In genomic region chr17:77959926-77960521, GRCh38 we compare ENCODE assay signal across 8 cellular contexts. TPM values are rescaled to one million over a fixed set of nuclear protein-coding genes. Genes with fewer than 3 reads are reported as not detected.
DNase-seq lines count a peak whose midpoint lies in the region; ATAC-seq and TF ChIP-seq lines count a peak whose summit lies in the region.

No MANE protein-coding gene starts in this region.

- H3K27me3 Mint-ChIP-seq in CD14-positive monocyte (ENCODE audit: low read depth in 3 of 3) = peaks cover 53 to 60% (median 57%) of the 10 kb centered on the region in 3 donors
- peaks cover 14% of the 10 kb centered on the region for H3K27me3 Mint-ChIP-seq in activated T-cell treated with anti-CD3 and anti-CD28 coated beads, Interleukin-2, amount 50 U/mL, for 72 hours (ENCODE audit: low read depth)

- H3K4me3 Mint-ChIP-seq in CD14-positive monocyte = peak overlapping the region; percentile 86 to 93
- H3K4me3 Mint-ChIP-seq in activated T-cell treated with anti-CD3 and anti-CD28 coated beads, Interleukin-2, amount 50 U/mL, for 72 hours = peak overlapping the region; percentile 91 to 97

- peaks cover 10 to 20% of the 10 kb centered on the region in 2 donors for H3K36me3 Mint-ChIP-seq in CD14-positive monocyte
- peaks cover 5 to 6% of the 10 kb centered on the region in 2 donors for H3K36me3 Mint-ChIP-seq in activated T-cell treated with anti-CD3 and anti-CD28 coated beads, Interleukin-2, amount 50 U/mL, for 72 hours (ENCODE audit: insufficient read depth in 2 of 2)

- H3K27me3 ChIP-seq in MG63 (peaks cover 43% of the 10 kb centered on the region), heart right ventricle (peaks cover 0 to 31% (median 0%) of the 10 kb centered on the region in 7 donors), sigmoid colon (no peaks in the 10 kb centered on the region)

- intact Hi-C loops in CD14-positive monocyte (cut with micrococcal nuclease) (loop anchor here (5.0 to 10.0 kb wide), 3 partner anchors 43 to 95 kb away; no protein-coding TSS in a partner anchor), heart right ventricle (cut with DNase I) (loop anchor here in 7 of 10 donors (2.0 to 10.0 kb wide), 13 partner anchors 37 to 223 kb away; no protein-coding TSS in a partner anchor), sigmoid colon (cut with DNase I) (loop anchor here (2.0 to 5.0 kb wide), 5 partner anchors 52 to 533 kb away; no protein-coding TSS in a partner anchor)

- DNase-seq in CD14-positive monocyte (ENCODE audit: low spot score) (no peak), MG63 (no peak), heart right ventricle (peak in 1 of 2 donors; percentile 15), sigmoid colon (no peak), NCI-H2196 (lab: John Stamatoyannopoulos, UW; ENCODE audit: unreplicated experiment) (no peak)
- DNase-seq in activated T-cell treated with anti-CD3 and anti-CD28 coated beads, Interleukin-2, amount 50 U/mL, for 72 hours = peak; percentile 19 to 32

- H3K27ac Mint-ChIP-seq in CD14-positive monocyte = peak overlapping the region in 1 of 7 donors; percentile 75
- H3K27ac Mint-ChIP-seq in activated T-cell treated with anti-CD3 and anti-CD28 coated beads, Interleukin-2, amount 50 U/mL, for 72 hours = peak overlapping the region; percentile 83

- H3K4me3 ChIP-seq in MG63 (peak overlapping the region; percentile 46), heart right ventricle (peak overlapping the region; percentile 66 to 99 (median 76)), sigmoid colon (peak overlapping the region; percentile 47 to 79 (median 72))

- TF ChIP-seq CTCF in CD14-positive monocyte (IDR thresholded peaks at IDR 0.05) (no peak), heart right ventricle (IDR thresholded peaks at IDR 0.05) (no peak), sigmoid colon (IDR thresholded peaks at IDR 0.05) (no peak)

- ATAC-seq in activated T-cell treated with anti-CD3 and anti-CD28 coated beads, Interleukin-2, amount 50 U/mL, for 72 hours (replicated peaks in 1 of 2) = no peak
- ATAC-seq in heart right ventricle (no peak), GM18873 (IDR thresholded peaks at IDR 0.05; ENCODE audit: low FRiP score, unreplicated experiment) (no peak), GM19397 (IDR thresholded peaks at IDR 0.05; ENCODE audit: unreplicated experiment) (no peak)

- WGBS in heart right ventricle, 2 donors = 13 to 27% methylated on average over 23 of the region's 23 CpGs
- WGBS in sigmoid colon, 2 donors = 31 to 46% methylated on average over 23 of the region's 23 CpGs

- no peak for TF ChIP-seq EP300 in sigmoid colon (IDR thresholded peaks at IDR 0.05)

- H3K4me1 ChIP-seq in heart right ventricle (peaks cover 2 to 67% (median 53%) of the 10 kb centered on the region in 9 donors), sigmoid colon (peaks cover 0 to 64% (median 47%) of the 10 kb centered on the region in 4 donors)

- peaks cover 32% of the 10 kb centered on the region for H3K4me1 Mint-ChIP-seq in CD14-positive monocyte
- H3K4me1 Mint-ChIP-seq in activated T-cell treated with anti-CD3 and anti-CD28 coated beads, Interleukin-2, amount 50 U/mL, for 72 hours (ENCODE audit: low read depth) = peaks cover 65% of the 10 kb centered on the region

- peak overlapping the region; percentile 24 to 93 (median 64) for H3K27ac ChIP-seq in heart right ventricle
- H3K27ac ChIP-seq in sigmoid colon = peak overlapping the region; percentile 70 to 90 (median 86)

- H3K9me3 ChIP-seq in MG63 = no peaks in the 10 kb centered on the region
- H3K9me3 ChIP-seq in heart right ventricle = no peaks in the 10 kb centered on the region
- H3K9me3 ChIP-seq in sigmoid colon = no peaks in the 10 kb centered on the region

- no peaks in the 10 kb centered on the region for H3K36me3 ChIP-seq in MG63
- no peaks in the 10 kb centered on the region for H3K36me3 ChIP-seq in heart right ventricle
- no peaks in the 10 kb centered on the region for H3K36me3 ChIP-seq in sigmoid colon

- no peak for TF ChIP-seq POLR2A in sigmoid colon (IDR thresholded peaks at IDR 0.05)

- H3K9me3 Mint-ChIP-seq in CD14-positive monocyte = peaks cover 0 to 23% (median 10%) of the 10 kb centered on the region in 7 donors
- H3K9me3 Mint-ChIP-seq in activated T-cell treated with anti-CD3 and anti-CD28 coated beads, Interleukin-2, amount 50 U/mL, for 72 hours = no peaks in the 10 kb centered on the region

RNA-seq across cellular contexts. Expression of gene TNRC6C, which starts 1.5 kb away (rescaled TPM):
- under 1 TPM; 0.38 to 0.46 TPM for polyA plus RNA-seq in CD14-positive monocyte
- 3.2 and 4.5 TPM in 2 replicates for total RNA-seq in MG63 (2014; rRNA removed; shearing (Covaris generic); ENCODE audit: low replicate concordance)
- 10 to 100 TPM; 26.5 to 30.5 TPM for total RNA-seq in activated T-cell treated with anti-CD3 and anti-CD28 coated beads, Interleukin-2, amount 50 U/mL, for 72 hours
- total RNA-seq in heart right ventricle = 10 to 100 TPM; 17.1 to 31.4 (median 25.9) TPM
- 10 to 100 TPM in 1 of 2 donors, 1 to 10 TPM in 1; 2.2 to 16.1 TPM for polyA plus RNA-seq in heart right ventricle
- total RNA-seq in sigmoid colon = 10 to 100 TPM in 3 of 4 donors, 1 to 10 TPM in 1; 5.8 to 22.1 (median 18.2) TPM
- polyA plus RNA-seq in sigmoid colon = 1 to 10 TPM in 2 of 3 donors, under 1 TPM in 1; 0.92 to 6.3 (median 3.0) TPM

Comparison
In these comparisons a context has a peak if more than half of its experiments do, and no peak if none do; other contexts are left out.
1. DNase-seq: peak in activated T-cell treated with anti-CD3 and anti-CD28 coated beads, Interleukin-2, amount 50 U/mL, for 72 hours (2 of 2); none in CD14-positive monocyte (single experiment), MG63 (single experiment), sigmoid colon (single experiment) and NCI-H2196 (single experiment).
2. Peak in every context shown above with its lines, with median percentiles within 50 percentile points of each other: H3K4me3 ChIP-seq.